Comparison of ENCODE assay signal across 8 cellular contexts in genomic region chr1:205631727-205632373, GRCh38. TPM values are rescaled to one million over a fixed set of nuclear protein-coding genes. Genes with fewer than 3 reads are reported as not detected.
DNase-seq lines count a peak whose midpoint lies in the region; TF ChIP-seq lines count a peak whose summit lies in the region.

TSS of gene ELK4 (minus strand) at chr1:205632011. CDS start at chr1:205623882, 8,129 bp downstream.

- H3K4me1 Mint-ChIP-seq in H9 (peaks cover 18 to 19% of the 10 kb centered on the region in 2 experiments), neural crest cell (peaks cover 39% of the 10 kb centered on the region)

- no peak within 1 kb of the TSS for H2BK5ac ChIP-seq in H9 (ENCODE audit: insufficient read length, low read length)

- H3K27ac Mint-ChIP-seq in H9 (peak within 1 kb of the TSS; percentile 99 to 100 (median 100)), neural crest cell (ENCODE audit: unreplicated experiment) (peak within 1 kb of the TSS; percentile 99)

- H2BK12ac ChIP-seq in H9 (ENCODE audit: insufficient read length, low read depth, low read length): no peak within 1 kb of the TSS

- H2BK15ac ChIP-seq in H9 (ENCODE audit: low read depth, low read length): no peak within 1 kb of the TSS

- H2AK5ac ChIP-seq in H9 (ENCODE audit: insufficient read length, low read length): no peak within 1 kb of the TSS

- TF ChIP-seq CTCF in H9 (conservative IDR thresholded peaks at IDR 0.05) (peak; percentile 72), fibroblast of villous mesenchyme (IDR thresholded peaks at IDR 0.05; ENCODE audit: insufficient read depth, low read depth, low read length) (peak; percentile 70), neural crest cell (conservative IDR thresholded peaks at IDR 0.05) (peak; percentile 70)

- H3K79me1 ChIP-seq in H9 (ENCODE audit: insufficient read depth, low read depth, low read length, poor library complexity, severe bottlenecking): no peaks in the 10 kb centered on the region

- H3K9me3 ChIP-seq in H9 (ENCODE audit: control insufficient read depth, low read depth, low read length): no peaks in the 10 kb centered on the region
- no peaks in the 10 kb centered on the region for H3K9me3 ChIP-seq in MG63
- no peaks in the 10 kb centered on the region for H3K9me3 ChIP-seq in stomach smooth muscle (ENCODE audit: control insufficient read depth in 2 of 2, low read length in 2 of 2)

- H3K23ac ChIP-seq in H9 (ENCODE audit: insufficient read length, low read depth, low read length): no peak within 1 kb of the TSS

- H3K4me2 ChIP-seq in H9 (ENCODE audit: insufficient read depth, insufficient read length, low read length): peak within 1 kb of the TSS; percentile 89

- no peak within 1 kb of the TSS for H4K8ac ChIP-seq in H9 (replicated peaks; ENCODE audit: insufficient read length, low read depth, low read length)

- H3K36me3 ChIP-seq in MG63 (peaks cover 18% of the 10 kb centered on the region), stomach smooth muscle (ENCODE audit: control insufficient read depth in 2 of 2, insufficient read depth in 2 of 2, low read length in 2 of 2) (no peaks in the 10 kb centered on the region)

- peak; percentile 97 for DNase-seq in G401 (ENCODE audit: low spot score)
- DNase-seq in H9: peak; percentile 99
- peak; percentile 99 for DNase-seq in MG63
- DNase-seq in SHP77 treated with DMSO at 0.1 percent for 48 hours (lab: John Stamatoyannopoulos, UW): peak; percentile 91
- peak; percentile 95 for DNase-seq in activated gamma-delta T cell (lab: John Stamatoyannopoulos, UW)
- DNase-seq in fibroblast of villous mesenchyme (ENCODE audit: low read depth): peak; percentile 99
- peak; percentile 98 for DNase-seq in neural crest cell (ENCODE audit: low read depth, low spot score)

- no peak within 1 kb of the TSS for H4K5ac ChIP-seq in H9 (ENCODE audit: insufficient read length, low read depth, low read length)

- H3K36me3 Mint-ChIP-seq in H9 (ENCODE audit: insufficient read depth in 1 of 3, low read depth in 3 of 3): peaks cover 1 to 5% (median 3%) of the 10 kb centered on the region in 3 experiments; a peak in 4 of 7 replicates
- H3K36me3 Mint-ChIP-seq in neural crest cell (ENCODE audit: low read depth): no peaks in the 10 kb centered on the region

- H3K4ac ChIP-seq in H9 (ENCODE audit: low read depth, low read length): no peak within 1 kb of the TSS; the same call in 1 of the 2 replicates

- H3T11ph ChIP-seq in H9 (ENCODE audit: low read length): no peak within 1 kb of the TSS

- H2AFZ ChIP-seq in H9 (ENCODE audit: low read length): no peak within 1 kb of the TSS

- H3K9me3 Mint-ChIP-seq in H9: no peaks in the 10 kb centered on the region; a peak in 1 of 5 replicates
- no peaks in the 10 kb centered on the region for H3K9me3 Mint-ChIP-seq in neural crest cell

- in situ Hi-C loops in G401 (cut with HindIII; ENCODE audit: low sequenced_read_pairs): no loop called here

- no peak within 1 kb of the TSS for H2BK120ac ChIP-seq in H9 (ENCODE audit: low read depth, low read length, poor library complexity, severe bottlenecking)

- peak within 1 kb of the TSS; percentile 95 to 97 for H3K4me3 Mint-ChIP-seq in H9
- H3K4me3 Mint-ChIP-seq in neural crest cell: peak within 1 kb of the TSS; percentile 98

- peaks cover 17% of the 10 kb centered on the region; the same call in 1 of the 2 replicates for H3K79me2 ChIP-seq in H9 (ENCODE audit: insufficient read depth, low read length)

- H3K9ac ChIP-seq in H9 (ENCODE audit: extremely low read depth, insufficient read length, low read length) (peak within 1 kb of the TSS; percentile 80), stomach smooth muscle (ENCODE audit: low read length in 2 of 2) (peak within 1 kb of the TSS; percentile 89 to 92)

- H3K4me1 ChIP-seq in H9 (ENCODE audit: insufficient read depth, low read length) (no peaks in the 10 kb centered on the region), stomach smooth muscle (ENCODE audit: control insufficient read depth, insufficient read depth, low read length) (peaks cover 8% of the 10 kb centered on the region)

- H3K56ac ChIP-seq in H9 (ENCODE audit: insufficient read length, low read depth, low read length): no peak within 1 kb of the TSS

- H3K4me3 ChIP-seq in MG63: peak within 1 kb of the TSS; percentile 87
- peak within 1 kb of the TSS; percentile 86 for H3K4me3 ChIP-seq in fibroblast of villous mesenchyme (ENCODE audit: low read depth, low read length)
- peak within 1 kb of the TSS; percentile 85 to 95 for H3K4me3 ChIP-seq in stomach smooth muscle (ENCODE audit: low read length in 2 of 2)

- no CpG with 5 or more reads among the region's 82 CpGs for WGBS in H9 (ENCODE audit: extremely low coverage, insufficient read length, low lambda C conversion rate)

- no peak within 1 kb of the TSS for H4K91ac ChIP-seq in H9 (ENCODE audit: insufficient read length, low read depth, low read length)

- H3K27me3 ChIP-seq in H9 (ENCODE audit: insufficient read depth, low read length) (no peaks in the 10 kb centered on the region), MG63 (no peaks in the 10 kb centered on the region), stomach smooth muscle (ENCODE audit: control insufficient read depth in 1 of 2, insufficient read depth in 2 of 2, low read length in 2 of 2) (no peaks in the 10 kb centered on the region)

- H2BK20ac ChIP-seq in H9 (ENCODE audit: low read depth, low read length, poor library complexity, severe bottlenecking): no peak within 1 kb of the TSS

- H3K23me2 ChIP-seq in H9 (ENCODE audit: insufficient read length, low read depth, low read length, poor library complexity, severe bottlenecking): peaks cover 8% of the 10 kb centered on the region

- peak within 1 kb of the TSS; percentile 77 for H3K27ac ChIP-seq in H9 (ENCODE audit: insufficient read length, low read depth, low read length)
- H3K27ac ChIP-seq in stomach smooth muscle (ENCODE audit: low read length): peak within 1 kb of the TSS; percentile 89

- H3K18ac ChIP-seq in H9 (ENCODE audit: insufficient read length, low read depth, low read length): peak within 1 kb of the TSS; percentile 89

- H3K14ac ChIP-seq in H9 (ENCODE audit: insufficient read depth, low read length): peak within 1 kb of the TSS; percentile 98

- peaks cover 6% of the 10 kb centered on the region for H3K27me3 Mint-ChIP-seq in H9 (ENCODE audit: low read depth)
- H3K27me3 Mint-ChIP-seq in neural crest cell (ENCODE audit: low read depth): no peaks in the 10 kb centered on the region

- H4K20me1 ChIP-seq in H9 (ENCODE audit: control insufficient read depth, insufficient read depth, insufficient read length): no peaks in the 10 kb centered on the region

RNA-seq across cellular contexts. Expression of gene ELK4, which starts in this region (rescaled TPM):
- total RNA-seq in G401 (2014; rRNA removed; shearing (Covaris generic)): 4.6 and 5.1 TPM in 2 replicates
- total RNA-seq in H9 (2021): 28.7 and 31.2 TPM in 2 replicates
- total RNA-seq in MG63 (2014; rRNA removed; shearing (Covaris generic); ENCODE audit: low replicate concordance): 16.5 and 20.9 TPM in 2 replicates
- 23.5 and 30.2 TPM in 2 replicates for total RNA-seq in fibroblast of villous mesenchyme
- 30.1 and 33.1 TPM in 2 replicates for total RNA-seq in neural crest cell

Comparison
In these comparisons a context has a peak if more than half of its experiments do, and no peak if none do; other contexts are left out.
1. Peak in every context shown above with its lines: DNase-seq, H3K4me3 ChIP-seq and H3K27ac ChIP-seq.